ENCODE assay signal across 10 cellular contexts in the genomic region with DNA sequence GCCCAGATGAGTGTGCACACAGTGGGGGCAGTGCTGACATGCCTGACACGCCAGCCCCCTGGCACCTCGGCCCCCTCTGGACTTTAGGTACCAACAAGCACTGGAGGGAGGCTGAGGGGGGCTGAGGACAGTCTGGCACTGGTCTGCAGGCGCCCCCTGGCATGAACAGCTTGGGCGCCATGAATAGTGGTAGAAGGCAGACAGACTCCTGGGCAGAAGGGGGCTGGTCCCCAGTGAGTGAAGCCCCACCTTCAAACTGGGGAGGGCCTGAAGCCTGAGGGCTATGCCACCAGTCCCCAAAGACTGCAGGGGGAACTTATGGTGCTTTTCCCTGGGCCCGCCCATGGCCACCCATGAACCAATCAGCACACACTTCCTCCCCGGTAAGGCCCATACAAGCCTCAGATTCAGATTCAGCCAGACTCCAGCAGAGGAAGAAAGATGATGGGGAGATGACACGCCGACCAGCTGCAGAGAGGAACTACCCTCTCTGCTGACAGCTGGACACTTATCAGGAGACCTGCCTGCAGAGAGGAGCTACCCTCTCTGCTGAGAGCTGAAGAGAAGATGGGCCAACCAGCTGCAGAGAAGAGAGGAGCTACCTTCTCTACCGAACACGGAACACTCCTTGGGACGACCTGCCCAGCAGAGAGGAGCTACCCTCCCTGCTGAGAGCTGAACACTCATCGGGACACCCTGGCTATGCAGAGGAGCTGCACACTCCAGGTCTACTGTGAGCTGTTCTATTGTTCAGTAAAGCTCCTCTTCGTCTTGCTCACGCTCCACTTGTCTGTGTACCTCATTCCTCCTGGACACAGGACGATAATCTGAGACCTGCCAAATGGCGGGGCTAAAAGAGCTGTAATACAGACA.
A peak's percentile ranks its signal among the peaks of the same experiment; 100 is the strongest.
DNase-seq lines count a peak whose midpoint lies in the region; ATAC-seq, FAIRE-seq and TF ChIP-seq lines count a peak whose summit lies in the region.
"Had no signal": no experiment of that assay in that cellular context is flagged by ENCODE, and none has a peak within 500 bp of the region (broad histone marks: within the 10 kb centered on the region; RNA-seq: fewer than 3 reads in every experiment).

No MANE protein-coding gene starts in this region.

- H3K4me3 Mint-ChIP-seq in endodermal cell: no peak overlapping the region
- H3K4me3 Mint-ChIP-seq: CD8-positive, alpha-beta memory T cell had no signal

- peaks cover 3% of the 10 kb centered on the region for H3K27me3 Mint-ChIP-seq in endodermal cell (ENCODE audit: insufficient read depth)
- H3K27me3 Mint-ChIP-seq: CD8-positive, alpha-beta memory T cell had no signal

- DNase-seq in GM06990 (ENCODE audit: extremely low read depth, insufficient read length): peak; percentile 66
- DNase-seq in NCI-H524 (lab: John Stamatoyannopoulos, UW): peak; percentile 57 to 79
- DNase-seq in endodermal cell: peak; percentile 63
- DNase-seq in small intestine: no peak
- no peak for DNase-seq in activated CD4-positive, alpha-beta T cell treated with anti-CD3 and anti-CD28 coated beads for 1 hour
- no peak for DNase-seq in psoas muscle
- DNase-seq: CD8-positive, alpha-beta memory T cell had no signal

- peaks cover 5% of the 10 kb centered on the region for H3K4me1 Mint-ChIP-seq in endodermal cell

- intact Hi-C loops in psoas muscle (cut with DNase I): no loop called here

- peak; percentile 44 for ATAC-seq in GM21825 (IDR thresholded peaks at IDR 0.05; ENCODE audit: unreplicated experiment)
- no peak for ATAC-seq in GM21526 (IDR thresholded peaks at IDR 0.05; ENCODE audit: low FRiP score, unreplicated experiment)
- ATAC-seq in psoas muscle: no peak

- no peak overlapping the region for H3K27ac ChIP-seq in endodermal cell (ENCODE audit: low read depth, low read length)
- no peak overlapping the region for H3K27ac ChIP-seq in small intestine (ENCODE audit: low read depth in 1 of 2, low read length in 1 of 2)
- no peak overlapping the region for H3K27ac ChIP-seq in psoas muscle
- H3K27ac ChIP-seq: neutrophil had no signal

- FAIRE-seq in small intestine (lab: Jason Lieb, UNC): no peak

- no peaks in the 10 kb centered on the region for H3K9me3 ChIP-seq in endodermal cell (ENCODE audit: control insufficient read depth, low read length)
- no peaks in the 10 kb centered on the region for H3K9me3 ChIP-seq in small intestine (ENCODE audit: control insufficient read depth, low read depth)
- H3K9me3 ChIP-seq in psoas muscle: no peaks in the 10 kb centered on the region
- H3K9me3 ChIP-seq: neutrophil had no signal

- no peak overlapping the region for H3K9ac ChIP-seq in endodermal cell (ENCODE audit: extremely low read depth, low read length, poor library complexity, severe bottlenecking)

- H3K4me3 ChIP-seq in GM06990 (replicated peaks; ENCODE audit: low read depth, low read length) (no peak overlapping the region), endodermal cell (ENCODE audit: low read length) (no peak overlapping the region), small intestine (ENCODE audit: low read depth in 1 of 2, low read length in 2 of 2) (no peak overlapping the region), psoas muscle (no peak overlapping the region)

- no peaks in the 10 kb centered on the region for H3K9me3 Mint-ChIP-seq in endodermal cell
- H3K9me3 Mint-ChIP-seq: CD8-positive, alpha-beta memory T cell had no signal

- no peak overlapping the region for H3K27ac Mint-ChIP-seq in endodermal cell

- 91% methylated on average over 9 to 16 of the region's 16 CpGs for WGBS in endodermal cell (ENCODE audit: insufficient coverage in 1 of 2, insufficient read length in 1 of 2), 2 experiments
- WGBS in small intestine, 3 donors: 89 to 93% (median 91%) methylated on average over 16 of the region's 16 CpGs
- 76 to 86% (median 76%) methylated on average over 16 of the region's 16 CpGs for WGBS in psoas muscle, 3 donors

- H3K4me1 ChIP-seq in endodermal cell (ENCODE audit: control insufficient read depth, insufficient read depth, low read length) (no peaks in the 10 kb centered on the region), small intestine (ENCODE audit: control insufficient read depth in 2 of 2, insufficient read depth in 1 of 2, low read depth in 1 of 2, low read length in 1 of 2) (no peaks in the 10 kb centered on the region), psoas muscle (no peaks in the 10 kb centered on the region)

- H3K27me3 ChIP-seq in GM06990 (replicated peaks; ENCODE audit: control insufficient read depth, insufficient read depth, low read length): no peaks in the 10 kb centered on the region
- no peaks in the 10 kb centered on the region for H3K27me3 ChIP-seq in endodermal cell (ENCODE audit: control insufficient read depth, insufficient read depth, low read length, poor library complexity, severe bottlenecking)
- H3K27me3 ChIP-seq in small intestine (ENCODE audit: control insufficient read depth in 2 of 2, insufficient read depth in 2 of 2, low read length in 2 of 2): no peaks in the 10 kb centered on the region
- H3K27me3 ChIP-seq in psoas muscle (ENCODE audit: insufficient read depth in 3 of 3, low read length in 2 of 3): no peaks in the 10 kb centered on the region
- H3K27me3 ChIP-seq: neutrophil had no signal

- no peaks in the 10 kb centered on the region for H3K36me3 Mint-ChIP-seq in endodermal cell (ENCODE audit: low read depth)
- H3K36me3 Mint-ChIP-seq: CD8-positive, alpha-beta memory T cell had no signal

- no peaks in the 10 kb centered on the region for H3K36me3 ChIP-seq in GM06990 (ENCODE audit: control insufficient read depth, insufficient read depth, low read length)
- H3K36me3 ChIP-seq in endodermal cell (ENCODE audit: control insufficient read depth, insufficient read depth, low read length): no peaks in the 10 kb centered on the region
- no peaks in the 10 kb centered on the region for H3K36me3 ChIP-seq in small intestine (ENCODE audit: control insufficient read depth in 2 of 2, insufficient read depth in 2 of 2, low read length in 2 of 2)
- H3K36me3 ChIP-seq in psoas muscle (ENCODE audit: insufficient read depth in 1 of 2, low read depth in 1 of 2): no peaks in the 10 kb centered on the region
- H3K36me3 ChIP-seq: neutrophil had no signal

- TF ChIP-seq CTCF in GM06990 (IDR thresholded peaks at IDR 0.05; ENCODE audit: insufficient read depth, low read length, poor library complexity, severe bottlenecking): no peak
- TF ChIP-seq CTCF in endodermal cell (conservative IDR thresholded peaks at IDR 0.05): no peak
- no peak for TF ChIP-seq CTCF in psoas muscle (IDR thresholded peaks at IDR 0.05)

Comparison
In these comparisons a context has a peak if more than half of its experiments do, and no peak if none do; other contexts are left out.
1. DNase-seq: peak in GM06990 (single experiment), NCI-H524 (2 of 2) and endodermal cell (single experiment); none in small intestine (single experiment), activated CD4-positive, alpha-beta T cell treated with anti-CD3 and anti-CD28 coated beads for 1 hour (single experiment) and psoas muscle (0 of 2).